Comparison of ENCODE assay signal across 8 cellular contexts in the genomic region with DNA sequence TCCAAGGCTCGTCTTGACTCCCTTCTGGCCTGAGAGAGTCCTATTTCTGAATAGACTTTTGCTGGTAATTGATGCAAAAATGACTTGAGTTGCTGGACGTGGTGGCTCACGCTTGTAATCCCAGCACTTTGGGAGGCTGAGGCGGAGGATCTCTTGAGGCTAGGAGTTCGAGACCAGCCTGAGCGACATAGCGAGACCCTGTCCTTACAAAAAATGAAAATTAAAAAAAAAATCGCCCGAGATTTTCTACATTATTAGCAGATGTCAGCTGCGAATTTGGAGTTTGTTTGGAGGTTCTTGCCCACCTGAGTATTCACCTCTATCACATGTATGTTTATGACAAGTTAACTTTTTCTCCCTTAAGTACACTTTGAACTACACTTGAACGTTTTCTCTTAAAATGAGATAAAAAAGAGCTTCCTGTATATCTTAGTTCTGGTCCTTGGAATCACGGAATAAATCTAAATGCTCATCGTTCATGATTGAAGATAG. TPM values are rescaled to one million over a fixed set of nuclear protein-coding genes. Genes with fewer than 3 reads are reported as not detected.
DNase-seq lines count a peak whose midpoint lies in the region; ATAC-seq and TF ChIP-seq lines count a peak whose summit lies in the region.

No MANE protein-coding gene starts in this region.

- H3K4me1 ChIP-seq in cardiac muscle cell (ENCODE audit: low read depth) (no peaks in the 10 kb centered on the region), body of pancreas (peaks cover 7% of the 10 kb centered on the region)

- peak overlapping the region; percentile 99 for H3K27ac Mint-ChIP-seq in memory B cell
- peak overlapping the region; percentile 97 for H3K27ac Mint-ChIP-seq in type B pancreatic cell

- intact Hi-C loops in left ventricle myocardium superior (cut with micrococcal nuclease), result no loop called here
- intact Hi-C loops in body of pancreas (cut with DNase I), result no loop called here

- DNase-seq in cardiac muscle cell (ENCODE audit: low read depth in 1 of 2, low spot score in 1 of 2), result no peak
- DNase-seq in left ventricle myocardium superior, result no peak
- no peak for DNase-seq in body of pancreas
- DNase-seq in memory B cell (ENCODE audit: low spot score in 2 of 2), result no peak
- DNase-seq in type B pancreatic cell (ENCODE audit: extremely low spot score, unreplicated experiment), result no peak
- DNase-seq in NCI-H69 (lab: John Stamatoyannopoulos, UW), result no peak
- no peak for DNase-seq in SKM-1 treated with dmso at 0.1 percent for 144 hours (lab: John Stamatoyannopoulos, UW; ENCODE audit: unreplicated experiment)

- TF ChIP-seq CTCF in cardiac muscle cell (IDR thresholded peaks at IDR 0.05; ENCODE audit: low read depth, low read length) (no peak), body of pancreas (IDR thresholded peaks at IDR 0.05) (no peak), type B pancreatic cell (conservative IDR thresholded peaks at IDR 0.05) (peak; percentile 10)

- H3K9me3 Mint-ChIP-seq in memory B cell (no peaks in the 10 kb centered on the region), type B pancreatic cell (no peaks in the 10 kb centered on the region)

- H3K4me3 Mint-ChIP-seq in memory B cell (peak overlapping the region; percentile 92), type B pancreatic cell (peak overlapping the region; percentile 96)

- H3K4me3 ChIP-seq in cardiac muscle cell (no peak overlapping the region), body of pancreas (no peak overlapping the region)

- H3K27me3 ChIP-seq in cardiac muscle cell, result no peaks in the 10 kb centered on the region
- no peaks in the 10 kb centered on the region for H3K27me3 ChIP-seq in body of pancreas

- TF ChIP-seq POLR2A in body of pancreas (IDR thresholded peaks at IDR 0.05), result no peak

- H3K27me3 Mint-ChIP-seq in memory B cell (no peaks in the 10 kb centered on the region), type B pancreatic cell (no peaks in the 10 kb centered on the region)

- 55 to 57% methylated on average over 13 of the region's 13 CpGs for WGBS in body of pancreas, 2 donors

- ATAC-seq in left ventricle myocardium superior (no peak), body of pancreas (no peak), memory B cell (ENCODE audit: low read depth) (no peak), GM19467 (IDR thresholded peaks at IDR 0.05; ENCODE audit: unreplicated experiment) (no peak)

- H3K36me3 ChIP-seq in cardiac muscle cell, result no peaks in the 10 kb centered on the region
- no peaks in the 10 kb centered on the region for H3K36me3 ChIP-seq in body of pancreas (replicated peaks in 1 of 2; ENCODE audit: insufficient read depth in 1 of 2, low read depth in 2 of 2)

- H3K4me1 Mint-ChIP-seq in memory B cell (peaks cover 8% of the 10 kb centered on the region), type B pancreatic cell (ENCODE audit: unreplicated experiment) (peaks cover 15% of the 10 kb centered on the region)

- H3K36me3 Mint-ChIP-seq in memory B cell, result peaks cover 2% of the 10 kb centered on the region
- no peaks in the 10 kb centered on the region for H3K36me3 Mint-ChIP-seq in type B pancreatic cell

- H3K27ac ChIP-seq in cardiac muscle cell (peak overlapping the region; percentile 82), body of pancreas (peak overlapping the region; percentile 84 to 99 (median 96))

- H3K9me3 ChIP-seq in cardiac muscle cell (ENCODE audit: low read depth), result no peaks in the 10 kb centered on the region
- no peaks in the 10 kb centered on the region for H3K9me3 ChIP-seq in body of pancreas

RNA-seq across cellular contexts. Expression of a gene that starts 0.5 kb away (rescaled TPM):
- 11.9 and 14.6 TPM in 2 replicates for total RNA-seq in cardiac muscle cell
- 10.0 and 10.3 TPM in 2 replicates for polyA plus RNA-seq in cardiac muscle cell
- total RNA-seq in left ventricle myocardium superior, result 10.3 TPM
- 1 to 10 TPM; 6.3 to 7.0 TPM for total RNA-seq in body of pancreas
- total RNA-seq in type B pancreatic cell (ENCODE audit: low replicate concordance), result 15.5 and 18.8 TPM in 2 replicates

RNA-seq across cellular contexts. Expression of a gene that starts 57.1 kb away (rescaled TPM):
- total RNA-seq in cardiac muscle cell (135 and 176 TPM in 2 replicates), left ventricle myocardium superior (51.2 TPM), body of pancreas (100 to 1,000 TPM in 1 of 2 donors, 10 to 100 TPM in 1; 96.6 to 130 TPM), type B pancreatic cell (ENCODE audit: low replicate concordance) (176 and 300 TPM in 2 replicates)
- 95.3 and 123 TPM in 2 replicates for polyA plus RNA-seq in cardiac muscle cell
